23 cellular contexts compared by ENCODE assay signal in the genomic region with DNA sequence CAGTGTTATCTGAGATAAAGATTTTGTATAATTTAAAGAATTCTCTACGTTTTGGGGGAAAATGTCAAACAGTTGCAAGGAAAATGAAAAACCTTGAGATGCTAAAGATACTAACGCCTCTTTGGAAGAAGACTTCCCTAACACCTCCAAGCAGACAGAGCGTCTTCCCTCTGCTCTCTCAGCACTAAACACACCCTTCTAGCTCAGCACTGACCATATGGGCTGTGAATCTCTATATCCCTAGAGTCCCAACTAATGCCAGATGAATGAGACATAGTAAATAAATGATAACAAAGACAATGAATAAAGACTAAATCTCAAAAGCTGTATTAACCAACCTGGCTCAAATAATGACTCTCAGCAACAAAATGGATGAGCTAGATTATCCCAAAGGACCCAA. TPM values are rescaled to one million over a fixed set of nuclear protein-coding genes. Genes with fewer than 3 reads are reported as not detected.
DNase-seq lines count a peak whose midpoint lies in the region; ATAC-seq, FAIRE-seq and TF ChIP-seq lines count a peak whose summit lies in the region.
"Had no signal": no experiment of that assay in that cellular context is flagged by ENCODE, and none has a peak within 500 bp of the region (broad histone marks: within the 10 kb centered on the region; RNA-seq: fewer than 3 reads in every experiment).

No MANE protein-coding gene starts in this region.

- H3K9me3 ChIP-seq in CD8-positive, alpha-beta T cell (ENCODE audit: low read length) = no peaks in the 10 kb centered on the region
- H3K9me3 ChIP-seq in astrocyte (ENCODE audit: insufficient read depth, low read depth, low read length) = no peaks in the 10 kb centered on the region
- H3K9me3 ChIP-seq: SK-N-SH had no signal

- H3K4me2 ChIP-seq in astrocyte (ENCODE audit: low read length) = no peak overlapping the region
- H3K4me2 ChIP-seq: BLaER1 treated with 17β-estradiol and CSF1 and Interleukin-3, amounts not matched to agents 10 nM and 100 nM; KMS-11; SK-N-SH had no signal

- no peaks in the 10 kb centered on the region for H3K27me3 ChIP-seq in CD8-positive, alpha-beta T cell (ENCODE audit: insufficient read depth, low read length)
- no peaks in the 10 kb centered on the region for H3K27me3 ChIP-seq in astrocyte (ENCODE audit: insufficient read depth, low read length)
- H3K27me3 ChIP-seq: BLaER1 treated with 17β-estradiol and CSF1 and Interleukin-3, amounts not matched to agents 10 nM and 100 nM had no signal

- H3K36me3 Mint-ChIP-seq in CD8-positive, alpha-beta T cell = peaks cover 18% of the 10 kb centered on the region
- H3K36me3 Mint-ChIP-seq in astrocyte (ENCODE audit: low read depth, unreplicated experiment) = no peaks in the 10 kb centered on the region
- peaks cover 21% of the 10 kb centered on the region for H3K36me3 Mint-ChIP-seq in mesothelial cell of epicardium

- H3K9ac ChIP-seq in astrocyte (ENCODE audit: low read length) = no peak overlapping the region
- H3K9ac ChIP-seq: BLaER1 treated with 17β-estradiol and CSF1 and Interleukin-3, amounts not matched to agents 10 nM and 100 nM; KMS-11; SK-N-SH had no signal

- H3K79me2 ChIP-seq in astrocyte (ENCODE audit: insufficient read depth, low read length) = no peaks in the 10 kb centered on the region

- in situ Hi-C loops in G401 (cut with HindIII; ENCODE audit: low sequenced_read_pairs) = no loop called here

- CTCF ChIA-PET in CD8-positive, alpha-beta T cell (lab: Charles Lee) = interaction anchor here (1.2 kb wide), 1 partner anchor 9 kb away, joined by 3 read pairs; no protein-coding TSS in a partner anchor

- intact Hi-C loops in CD8-positive, alpha-beta T cell (cut with DNase I, micrococcal nuclease) = no loop called here

- no peak for ATAC-seq in CD8-positive, alpha-beta T cell
- ATAC-seq: GM12878, HCT116, Panc1 had no signal

- FAIRE-seq in astrocyte (lab: Jason Lieb, UNC) = peak; percentile 75
- FAIRE-seq: D721Med, GM12878, H1 had no signal

- POLR2A ChIA-PET in CD8-positive, alpha-beta T cell (lab: Charles Lee) = interaction anchor here (1.4 kb wide), 1 partner anchor 10 kb away, joined by 4 read pairs; no protein-coding TSS in a partner anchor

- H3K27ac ChIP-seq in CD8-positive, alpha-beta T cell (ENCODE audit: low read depth, low read length) = no peak overlapping the region
- H3K27ac ChIP-seq in astrocyte (ENCODE audit: low read depth, low read length) = no peak overlapping the region
- H3K27ac ChIP-seq: BLaER1 treated with 17β-estradiol and CSF1 and Interleukin-3, amounts not matched to agents 10 nM and 100 nM; KMS-11 had no signal

- no peak for TF ChIP-seq CTCF in CD8-positive, alpha-beta T cell (IDR thresholded peaks at IDR 0.05)
- TF ChIP-seq CTCF in astrocyte (IDR thresholded peaks at IDR 0.05; ENCODE audit: insufficient read depth, low read depth, low read length) (no peak), mesothelial cell of epicardium (IDR thresholded peaks at IDR 0.05; ENCODE audit: unreplicated experiment) (no peak)

- H3K27me3 Mint-ChIP-seq in CD8-positive, alpha-beta T cell (ENCODE audit: low read depth) = no peaks in the 10 kb centered on the region
- H3K27me3 Mint-ChIP-seq in astrocyte (ENCODE audit: low read depth, unreplicated experiment) (no peaks in the 10 kb centered on the region), mesothelial cell of epicardium (ENCODE audit: low read depth) (no peaks in the 10 kb centered on the region)

- H4K20me1 ChIP-seq in astrocyte (ENCODE audit: insufficient read depth, low read length) = no peaks in the 10 kb centered on the region

- H2AFZ ChIP-seq in astrocyte (ENCODE audit: low read depth, low read length) = no peak overlapping the region

- H3K4me3 Mint-ChIP-seq in CD8-positive, alpha-beta T cell = no peak overlapping the region
- H3K4me3 Mint-ChIP-seq in astrocyte (ENCODE audit: unreplicated experiment) (no peak overlapping the region), mesothelial cell of epicardium (no peak overlapping the region)
- H3K4me3 Mint-ChIP-seq: CD8-positive, alpha-beta memory T cell had no signal

- H3K4me3 ChIP-seq in CD8-positive, alpha-beta T cell (ENCODE audit: low read depth, low read length) = no peak overlapping the region
- H3K4me3 ChIP-seq in astrocyte (ENCODE audit: insufficient read depth, low read depth, low read length) = no peak overlapping the region
- H3K4me3 ChIP-seq: BLaER1 treated with 17β-estradiol and CSF1 and Interleukin-3, amounts not matched to agents 10 nM and 100 nM; GM12878 had no signal

- no peaks in the 10 kb centered on the region for H3K4me1 ChIP-seq in CD8-positive, alpha-beta T cell (ENCODE audit: insufficient read depth, low read length)
- H3K4me1 ChIP-seq in astrocyte (ENCODE audit: insufficient read depth, low read length) = no peaks in the 10 kb centered on the region
- H3K4me1 ChIP-seq: BLaER1 treated with 17β-estradiol and CSF1 and Interleukin-3, amounts not matched to agents 10 nM and 100 nM had no signal

- DNase-seq in CD8-positive, alpha-beta T cell = no peak
- peak; percentile 51 for DNase-seq in G401 (ENCODE audit: low spot score)
- no peak for DNase-seq in astrocyte (ENCODE audit: low read depth)
- no peak for DNase-seq in mesothelial cell of epicardium (ENCODE audit: low spot score in 2 of 2, unreplicated experiment in 2 of 2)
- no peak for DNase-seq in AG08395 (ENCODE audit: low spot score)
- no peak for DNase-seq in DMS153 (lab: John Stamatoyannopoulos, UW)
- no peak for DNase-seq in COR-L47 (lab: John Stamatoyannopoulos, UW)
- DNase-seq: ACHN; CD8-positive, alpha-beta memory T cell; DMS79 treated with DMSO at 0.1 percent for 48 hours; NCI-H1092 treated with DMSO at 0.1 percent for 48 hours; NCI-H1436 treated with DMSO at 0.1 percent for 48 hours; NCI-H1930; NK-92 treated with Interleukin-12 subunit alpha and Interleukin-12 subunit beta, amount 100 ng/mL, for 24 hours; SIG-M5; SK-N-SH had no signal

- no peaks in the 10 kb centered on the region for H3K9me3 Mint-ChIP-seq in CD8-positive, alpha-beta T cell
- H3K9me3 Mint-ChIP-seq in astrocyte (ENCODE audit: unreplicated experiment) (no peaks in the 10 kb centered on the region), mesothelial cell of epicardium (peaks cover 16% of the 10 kb centered on the region)
- H3K9me3 Mint-ChIP-seq: CD8-positive, alpha-beta memory T cell had no signal

- H3K36me3 ChIP-seq in CD8-positive, alpha-beta T cell (ENCODE audit: insufficient read depth, low read length) = no peaks in the 10 kb centered on the region
- no peaks in the 10 kb centered on the region for H3K36me3 ChIP-seq in astrocyte (ENCODE audit: insufficient read depth, low read length)

- H3K4me1 Mint-ChIP-seq in CD8-positive, alpha-beta T cell (ENCODE audit: low read depth) = peaks cover 19% of the 10 kb centered on the region
- H3K4me1 Mint-ChIP-seq in astrocyte (ENCODE audit: low read depth, unreplicated experiment) (no peaks in the 10 kb centered on the region), mesothelial cell of epicardium (no peaks in the 10 kb centered on the region)

- peak overlapping the region; percentile 18 for H3K27ac Mint-ChIP-seq in CD8-positive, alpha-beta T cell
- H3K27ac Mint-ChIP-seq in astrocyte (ENCODE audit: unreplicated experiment) (no peak overlapping the region), mesothelial cell of epicardium (peak overlapping the region; percentile 43)

RNA-seq across cellular contexts. Expression of gene FUNDC1, which starts 13.3 kb away (rescaled TPM):
- total RNA-seq in CD8-positive, alpha-beta T cell = 1 to 10 TPM; 4.6 to 6.2 TPM
- total RNA-seq in G401 (2014; rRNA removed; shearing (Covaris generic)) = 20.6 and 25.1 TPM in 2 replicates
- total RNA-seq in astrocyte (16.0 and 17.0 TPM in 2 replicates), mesothelial cell of epicardium (12.7 to 14.1 TPM (median 12.7 TPM) in 3 replicates)
